5 cellular contexts compared by ENCODE assay signal in the genomic region with DNA sequence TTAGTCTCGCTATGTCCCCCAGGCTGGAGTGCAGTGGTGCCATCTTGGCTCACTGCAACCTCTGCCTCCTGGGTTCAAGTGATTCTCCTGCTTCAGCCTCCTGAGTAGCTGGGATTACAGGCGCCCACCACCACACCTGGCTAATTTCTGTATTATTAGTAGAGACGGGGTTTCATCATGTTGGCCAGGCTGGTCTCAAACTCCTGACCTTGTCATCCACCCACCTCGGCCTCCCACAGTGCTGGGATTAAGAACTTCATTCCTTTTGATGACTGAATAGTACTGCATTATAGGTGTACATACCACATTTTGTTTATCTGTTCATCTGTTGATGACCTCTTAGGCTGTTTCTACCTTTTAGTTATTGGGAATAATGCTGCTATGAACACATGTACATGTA. TPM values are rescaled to one million over a fixed set of nuclear protein-coding genes. Genes with fewer than 3 reads are reported as not detected.
"Had no signal": no experiment of that assay in that cellular context is flagged by ENCODE, and none has a peak within 500 bp of the region (broad histone marks: within the 10 kb centered on the region; RNA-seq: fewer than 3 reads in every experiment).

No MANE protein-coding gene starts in this region.

RNA-seq across cellular contexts. Expression of a gene that starts 20.7 kb away (rescaled TPM):
- total RNA-seq: HepG2, HT-29, HT1080, K562 had no signal
- polyA plus RNA-seq: HepG2 had no signal

RNA-seq across cellular contexts. Expression of a gene that starts 41.5 kb away (rescaled TPM):
- total RNA-seq: HT-29 had no signal
- polyA plus RNA-seq: IgD-negative memory B cell, K562 had no signal
